14 cellular contexts compared by ENCODE assay signal in the genomic region with DNA sequence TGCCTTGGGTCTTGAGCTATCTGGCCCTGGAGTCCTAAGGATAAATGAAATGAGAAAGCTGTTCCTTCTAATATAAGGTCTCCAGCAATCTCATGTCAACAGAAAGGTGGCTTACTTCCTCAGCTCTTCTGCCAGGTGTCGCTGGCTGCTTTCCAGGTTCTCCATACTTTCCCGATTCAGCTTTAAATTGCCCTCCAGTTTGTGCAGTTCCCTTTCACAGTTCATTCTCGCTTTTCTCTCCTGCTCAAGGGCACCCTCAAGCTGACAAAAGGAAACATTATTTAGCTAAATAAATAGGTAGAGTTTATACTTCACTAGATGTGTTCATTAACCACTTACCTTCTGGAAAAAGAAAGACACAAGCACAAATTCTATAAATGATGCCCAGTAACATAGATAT.
A peak's percentile ranks its signal among the peaks of the same experiment; 100 is the strongest.
DNase-seq lines count a peak whose midpoint lies in the region; ATAC-seq and TF ChIP-seq lines count a peak whose summit lies in the region.
"Had no signal": no experiment of that assay in that cellular context is flagged by ENCODE, and none has a peak within 500 bp of the region (broad histone marks: within the 10 kb centered on the region; RNA-seq: fewer than 3 reads in every experiment).

No MANE protein-coding gene starts in this region.

- no peak overlapping the region for H3K27ac Mint-ChIP-seq in activated CD8-positive, alpha-beta T cell treated with anti-CD3 and anti-CD28 coated beads for 36 hours
- no peak overlapping the region for H3K27ac Mint-ChIP-seq in activated T-helper 17 cell treated with anti-CD3 and anti-CD28 coated beads, Interleukin-2, amount 50 U/mL, for 72 hours
- H3K27ac Mint-ChIP-seq: activated naive CD4-positive, alpha-beta T cell treated with anti-CD3 and anti-CD28 coated beads, Interleukin-2, amount 50 U/mL, for 72 hours; endodermal cell; neural progenitor cell had no signal

- H3K9me3 Mint-ChIP-seq in activated CD8-positive, alpha-beta T cell treated with anti-CD3 and anti-CD28 coated beads for 36 hours, result peaks cover 4% of the 10 kb centered on the region
- no peaks in the 10 kb centered on the region for H3K9me3 Mint-ChIP-seq in activated T-helper 17 cell treated with anti-CD3 and anti-CD28 coated beads, Interleukin-2, amount 50 U/mL, for 72 hours

- H3K36me3 Mint-ChIP-seq in activated CD8-positive, alpha-beta T cell treated with anti-CD3 and anti-CD28 coated beads for 36 hours (ENCODE audit: low read depth), result no peaks in the 10 kb centered on the region
- H3K36me3 Mint-ChIP-seq in activated T-helper 17 cell treated with anti-CD3 and anti-CD28 coated beads, Interleukin-2, amount 50 U/mL, for 72 hours (ENCODE audit: low read depth), result no peaks in the 10 kb centered on the region
- H3K36me3 Mint-ChIP-seq: activated naive CD4-positive, alpha-beta T cell treated with anti-CD3 and anti-CD28 coated beads, Interleukin-2, amount 50 U/mL, for 72 hours had no signal

- ATAC-seq in left colon (peak; percentile 76), GM18498 (IDR thresholded peaks at IDR 0.05; ENCODE audit: unreplicated experiment) (no peak), Right ventricle myocardium superior (ENCODE audit: poor library complexity) (no peak)
- ATAC-seq in activated CD8-positive, alpha-beta T cell treated with anti-CD3 and anti-CD28 coated beads for 36 hours, result no peak
- ATAC-seq in activated T-helper 17 cell treated with anti-CD3 and anti-CD28 coated beads, Interleukin-2, amount 50 U/mL, for 72 hours (replicated peaks), result no peak
- ATAC-seq: activated naive CD4-positive, alpha-beta T cell treated with anti-CD3 and anti-CD28 coated beads, Interleukin-2, amount 50 U/mL, for 72 hours; stimulated activated naive CD8-positive, alpha-beta T cell treated with anti-CD3 and anti-CD28 coated beads, Interleukin-15, Interleukin-2, amounts not matched to agents 100 U/mL and 50 U/mL, for 24 hours had no signal

- no peak overlapping the region for H3K4me3 Mint-ChIP-seq in activated CD8-positive, alpha-beta T cell treated with anti-CD3 and anti-CD28 coated beads for 36 hours
- no peak overlapping the region for H3K4me3 Mint-ChIP-seq in activated T-helper 17 cell treated with anti-CD3 and anti-CD28 coated beads, Interleukin-2, amount 50 U/mL, for 72 hours
- H3K4me3 Mint-ChIP-seq: endodermal cell, neural progenitor cell had no signal

- intact Hi-C loops in left colon (cut with DNase I, micrococcal nuclease), result no loop called here
- intact Hi-C loops in Right ventricle myocardium superior (cut with DNase I), result no loop called here
- intact Hi-C loops in activated CD8-positive, alpha-beta T cell treated with anti-CD3 and anti-CD28 coated beads for 36 hours (cut with micrococcal nuclease), result no loop called here

- no peaks in the 10 kb centered on the region for H3K4me1 Mint-ChIP-seq in activated CD8-positive, alpha-beta T cell treated with anti-CD3 and anti-CD28 coated beads for 36 hours (ENCODE audit: low read depth)
- H3K4me1 Mint-ChIP-seq in activated T-helper 17 cell treated with anti-CD3 and anti-CD28 coated beads, Interleukin-2, amount 50 U/mL, for 72 hours, result no peaks in the 10 kb centered on the region

- CTCF ChIA-PET in activated CD8-positive, alpha-beta T cell treated with anti-CD3 and anti-CD28 coated beads for 36 hours (lab: Charles Lee), result interaction anchor here (0.6 to 2.4 kb wide), 6 partner anchors 9 to 284 kb away, joined by 3 to 9 read pairs (median 3); no protein-coding TSS in a partner anchor

- peaks cover 1% of the 10 kb centered on the region for H3K27me3 Mint-ChIP-seq in activated CD8-positive, alpha-beta T cell treated with anti-CD3 and anti-CD28 coated beads for 36 hours
- peaks cover 7% of the 10 kb centered on the region for H3K27me3 Mint-ChIP-seq in activated T-helper 17 cell treated with anti-CD3 and anti-CD28 coated beads, Interleukin-2, amount 50 U/mL, for 72 hours

- DNase-seq in COR-L47 (lab: John Stamatoyannopoulos, UW) (peak; percentile 88), NCI-H1417 (lab: John Stamatoyannopoulos, UW) (peak; percentile 23 to 71 (median 32)), NCI-H748 treated with DMSO at 0.1 percent for 48 hours (lab: John Stamatoyannopoulos, UW) (peak; percentile 21), left colon (peak; percentile 63 to 84), Right ventricle myocardium superior (no peak)
- no peak for DNase-seq in activated CD8-positive, alpha-beta T cell treated with anti-CD3 and anti-CD28 coated beads for 36 hours
- DNase-seq: activated CD8-positive, alpha-beta memory T cell treated with anti-CD3 and anti-CD28 coated beads, Interleukin-2, amount 50 U/mL, for 4 hours; endodermal cell; foreskin fibroblast; stimulated activated naive CD8-positive, alpha-beta T cell treated with anti-CD3 and anti-CD28 coated beads, Interleukin-15, Interleukin-2, amounts not matched to agents 100 U/mL and 50 U/mL, for 24 hours had no signal

- POLR2A ChIA-PET in activated CD8-positive, alpha-beta T cell treated with anti-CD3 and anti-CD28 coated beads for 36 hours (lab: Charles Lee), result no interaction called here

- TF ChIP-seq CTCF in activated CD8-positive, alpha-beta T cell treated with anti-CD3 and anti-CD28 coated beads for 36 hours (IDR thresholded peaks at IDR 0.05), result no peak

Comparison
In these comparisons a context has a peak if more than half of its experiments do, and no peak if none do; other contexts are left out.
1. DNase-seq: peak in COR-L47 (single experiment), NCI-H1417 (3 of 3), NCI-H748 treated with DMSO at 0.1 percent for 48 hours (single experiment) and left colon (2 of 2); none in Right ventricle myocardium superior (single experiment) and activated CD8-positive, alpha-beta T cell treated with anti-CD3 and anti-CD28 coated beads for 36 hours (single experiment).